16 cellular contexts compared by ENCODE assay signal in the genomic region with DNA sequence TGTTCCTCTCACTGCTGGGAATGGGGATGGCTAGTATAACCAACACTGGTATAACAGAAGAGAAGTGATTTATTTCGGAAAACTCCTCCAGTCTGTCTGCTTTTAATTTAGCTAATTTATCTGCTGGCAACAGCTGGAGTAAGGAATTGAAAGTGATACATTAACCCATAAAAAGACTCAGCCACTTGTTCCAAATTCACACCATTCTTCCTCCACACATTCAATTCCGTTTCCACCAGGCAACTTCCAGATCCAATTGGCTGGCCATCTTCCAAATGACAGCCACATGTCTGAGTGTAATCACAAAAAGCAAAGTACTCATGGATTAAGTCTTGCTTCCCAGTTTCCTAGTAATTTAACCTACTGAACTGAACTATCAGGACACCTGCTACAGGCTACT.
"Had no signal": no experiment of that assay in that cellular context is flagged by ENCODE, and none has a peak within 500 bp of the region (broad histone marks: within the 10 kb centered on the region; RNA-seq: fewer than 3 reads in every experiment).

No MANE protein-coding gene starts in this region.

- DNase-seq: activated CD4-positive, alpha-beta T cell treated with anti-CD3 and anti-CD28 coated beads, Interleukin-2, amount 50 U/mL, for 48 hours; activated CD4-positive, CD25-positive, alpha-beta regulatory T cell treated with anti-CD3 and anti-CD28 coated beads, Interleukin-2, amount 50 U/mL, for 72 hours; activated CD8-positive, alpha-beta memory T cell treated with anti-CD3 and anti-CD28 coated beads, Interleukin-2, amount 10 ng/mL, durations not matched to agents 7 days and 5 days; activated effector memory CD4-positive, alpha-beta T cell treated with Interleukin-2 at 50 U/mL for 16 hours; activated naive CD8-positive, alpha-beta T cell treated with anti-CD3 and anti-CD28 coated beads for 36 hours; activated T-cell treated with anti-CD3 and anti-CD28 coated beads, Interleukin-2, amount 50 U/mL, for 24 hours; esophagus squamous epithelium; heart left ventricle; mucosa of descending colon; natural killer cell; nucleus accumbens; transverse colon had no signal

- H3K27ac ChIP-seq: breast epithelium, esophagus squamous epithelium, heart left ventricle, right atrium auricular region, skin epidermis, transverse colon had no signal

- H3K4me3 ChIP-seq: breast epithelium, esophagus squamous epithelium, heart left ventricle, mucosa of descending colon, right atrium auricular region, skin epidermis, transverse colon had no signal

- ATAC-seq: activated CD8-positive, alpha-beta memory T cell treated with anti-CD3 and anti-CD28 coated beads, Interleukin-2, amount 10 ng/mL, durations not matched to agents 7 days and 5 days; heart left ventricle; left lobe of liver; mucosa of descending colon; natural killer cell had no signal
